ENCODE assay signal across 22 cellular contexts in genomic region chr12:67918441-67918840, GRCh38.
"Had no signal": no experiment of that assay in that cellular context is flagged by ENCODE, and none has a peak within 500 bp of the region (broad histone marks: within the 10 kb centered on the region; RNA-seq: fewer than 3 reads in every experiment).

No MANE protein-coding gene starts in this region.

- H3K4me2 ChIP-seq: hepatocyte had no signal

- H3K4me3 ChIP-seq: coronary artery, dorsolateral prefrontal cortex, esophagus muscularis mucosa, heart left ventricle, hepatocyte, left lung, lower lobe of right lung had no signal

- H3K36me3 ChIP-seq: esophagus muscularis mucosa, heart left ventricle, left lung, lower lobe of right lung had no signal

- H3K4me1 ChIP-seq: esophagus muscularis mucosa, heart left ventricle, left lung, lower lobe of right lung had no signal

- H3K27me3 ChIP-seq: esophagus muscularis mucosa, foreskin keratinocyte, heart left ventricle, hepatocyte, left lung had no signal

- ATAC-seq: heart left ventricle; left cardiac atrium; left lung; left ventricle myocardium superior; lower lobe of right lung; naive thymus-derived CD4-positive, alpha-beta T cell had no signal

- H3K79me2 ChIP-seq: hepatocyte had no signal

- FAIRE-seq: colon, endothelial cell of umbilical vein, frontal cortex had no signal

- H2AFZ ChIP-seq: hepatocyte had no signal

- H3K9me3 ChIP-seq: esophagus muscularis mucosa, heart left ventricle, left lung, lower lobe of right lung had no signal

- H3K27ac ChIP-seq: coronary artery, dorsolateral prefrontal cortex, esophagus muscularis mucosa, foreskin keratinocyte, heart left ventricle, hepatocyte, left lung, lower lobe of right lung had no signal

- DNase-seq: dermis blood vessel endothelial cell; dorsolateral prefrontal cortex; effector CD4-positive, alpha-beta T cell; effector memory CD4-positive, alpha-beta T cell; foreskin keratinocyte; heart left ventricle; hypothalamus; immature natural killer cell; islet precursor cell; left cardiac atrium; left lung; left ventricle myocardium superior; lower lobe of right lung; mesendoderm; midbrain; naive thymus-derived CD4-positive, alpha-beta T cell had no signal
